Comparison of ENCODE assay signal across 12 cellular contexts in the genomic region with DNA sequence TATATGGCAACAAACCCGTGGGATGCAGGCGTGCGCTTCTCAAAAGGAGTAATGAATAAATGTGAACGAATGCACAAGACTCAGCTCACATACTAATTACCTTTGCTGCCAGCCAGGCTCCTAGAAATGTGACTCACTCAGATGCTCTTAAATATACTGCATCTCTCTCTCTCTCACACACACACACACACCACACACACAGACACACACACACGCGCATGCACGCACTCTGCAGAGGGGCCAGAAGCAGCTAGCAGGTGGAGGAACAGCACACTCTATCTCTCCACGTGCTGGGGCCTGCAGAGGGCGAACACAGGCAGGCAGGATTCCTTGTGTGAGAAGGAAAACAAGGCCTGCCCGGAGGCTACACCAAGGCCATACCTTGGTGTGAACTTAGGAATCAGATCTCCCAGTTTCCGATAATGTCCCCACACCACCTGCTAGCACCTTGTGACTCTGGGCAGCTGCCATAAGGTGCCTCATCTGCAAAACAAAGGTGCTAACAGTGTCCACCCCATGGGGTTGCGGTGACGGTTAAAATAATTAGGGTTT. TPM values are rescaled to one million over a fixed set of nuclear protein-coding genes. Genes with fewer than 3 reads are reported as not detected.
DNase-seq lines count a peak whose midpoint lies in the region; ATAC-seq, FAIRE-seq and TF ChIP-seq lines count a peak whose summit lies in the region.
"Had no signal": no experiment of that assay in that cellular context is flagged by ENCODE, and none has a peak within 500 bp of the region (broad histone marks: within the 10 kb centered on the region; RNA-seq: fewer than 3 reads in every experiment).

No MANE protein-coding gene starts in this region.

- no peaks in the 10 kb centered on the region for H3K27me3 ChIP-seq in WERI-Rb-1 (ENCODE audit: insufficient read depth, low read depth, severe bottlenecking)
- peaks cover 0 to 8% (median 4%) of the 10 kb centered on the region in 4 donors for H3K27me3 ChIP-seq in upper lobe of left lung

- WGBS in upper lobe of left lung, 2 donors = 79 to 88% methylated on average over 13 of the region's 13 CpGs

- DNase-seq in COR-L47 (lab: John Stamatoyannopoulos, UW) = peak; percentile 94
- peak; percentile 29 for DNase-seq in NCI-H128 (lab: John Stamatoyannopoulos, UW; ENCODE audit: unreplicated experiment)
- DNase-seq in WERI-Rb-1 = no peak
- peak; percentile 85 for DNase-seq in islet precursor cell
- DNase-seq in upper lobe of left lung = no peak
- no peak for DNase-seq in 8988T
- no peak for DNase-seq in GM19239 (ENCODE audit: insufficient read length, low spot score)
- DNase-seq: activated gamma-delta T cell had no signal

- ATAC-seq in upper lobe of left lung (ENCODE audit: low FRiP score in 2 of 2) = no peak
- no peak for ATAC-seq in GM19452 (IDR thresholded peaks at IDR 0.05; ENCODE audit: unreplicated experiment)
- ATAC-seq: sciatic nerve had no signal

- no peak for TF ChIP-seq POLR2A in upper lobe of left lung (IDR thresholded peaks at IDR 0.05)

- H3K36me3 ChIP-seq in WERI-Rb-1 (no peaks in the 10 kb centered on the region), upper lobe of left lung (no peaks in the 10 kb centered on the region)
- H3K36me3 ChIP-seq: BLaER1, thoracic aorta had no signal

- H3K4me3 ChIP-seq in WERI-Rb-1 (ENCODE audit: low read depth, low read length) = no peak overlapping the region
- H3K4me3 ChIP-seq in upper lobe of left lung = no peak overlapping the region
- H3K4me3 ChIP-seq: BLaER1, thoracic aorta had no signal

- H3K9me3 ChIP-seq in WERI-Rb-1 (ENCODE audit: severe bottlenecking) = no peaks in the 10 kb centered on the region
- no peaks in the 10 kb centered on the region for H3K9me3 ChIP-seq in upper lobe of left lung
- H3K9me3 ChIP-seq: BLaER1, thoracic aorta had no signal

- H3K27ac ChIP-seq in WERI-Rb-1 = no peak overlapping the region
- H3K27ac ChIP-seq in upper lobe of left lung = no peak overlapping the region
- H3K27ac ChIP-seq: BLaER1, thoracic aorta had no signal

- no peak for TF ChIP-seq EP300 in upper lobe of left lung (IDR thresholded peaks at IDR 0.05)

- no peak for FAIRE-seq in GM19239 (lab: Jason Lieb, UNC)

- H3K4me1 ChIP-seq in upper lobe of left lung = peaks cover 8 to 18% (median 9%) of the 10 kb centered on the region in 4 donors

- TF ChIP-seq CTCF in WERI-Rb-1 (IDR thresholded peaks at IDR 0.05; ENCODE audit: low read depth, low read length) (peak; percentile 12; the same call in 1 of the 2 replicates), upper lobe of left lung (IDR thresholded peaks at IDR 0.05) (no peak)

RNA-seq across cellular contexts. Expression of a gene that starts 5.3 kb away (rescaled TPM):
- 10 to 100 TPM in 1 of 6 donors, 1 to 10 TPM in 5; 3.6 to 21.5 (median 5.5) TPM for total RNA-seq in upper lobe of left lung

Comparison
In these comparisons a context has a peak if more than half of its experiments do, and no peak if none do; other contexts are left out.
1. DNase-seq: peak in COR-L47 (single experiment), NCI-H128 (single experiment) and islet precursor cell (single experiment); none in WERI-Rb-1 (single experiment), upper lobe of left lung (0 of 2), 8988T (single experiment) and GM19239 (single experiment).